In the genomic region with DNA sequence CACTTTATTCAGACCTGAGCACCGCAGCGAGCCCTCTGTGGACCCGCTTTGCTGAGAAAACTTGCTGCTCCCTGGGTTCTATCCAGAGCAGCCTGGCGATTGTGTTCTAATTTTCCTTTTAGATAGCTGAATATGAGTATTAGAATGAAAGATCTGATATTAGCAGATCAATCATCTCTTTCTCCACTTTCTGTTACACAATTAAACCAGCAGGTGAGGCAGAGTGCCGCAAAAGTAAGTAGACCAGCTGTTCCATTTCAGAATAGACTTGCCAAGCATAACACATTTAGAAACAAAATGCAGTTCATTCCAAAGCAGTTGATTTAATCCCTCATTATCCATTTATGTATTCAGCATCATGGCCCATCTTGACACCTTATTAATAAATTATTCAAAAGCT, we compare ENCODE assay signal across 25 cellular contexts.
"Had no signal": no experiment of that assay in that cellular context is flagged by ENCODE, and none has a peak within 500 bp of the region (broad histone marks: within the 10 kb centered on the region; RNA-seq: fewer than 3 reads in every experiment).

No MANE protein-coding gene starts in this region.

- H3K36me3 Mint-ChIP-seq: activated naive CD8-positive, alpha-beta T cell; immature natural killer cell; mesothelial cell of epicardium; naive B cell; WTC11 had no signal

- H3K4me3 ChIP-seq: adrenal gland, body of pancreas, coronary artery, spleen, tibial nerve had no signal

- H3K9me3 ChIP-seq: adrenal gland, body of pancreas, spleen, tibial nerve had no signal

- DNase-seq: activated CD4-positive, alpha-beta T cell treated with anti-CD3 and anti-CD28 coated beads for 1 hour; activated CD4-positive, alpha-beta T cell treated with anti-CD3 and anti-CD28 coated beads, Interleukin-2, amount 50 U/mL, for 1 hour; activated CD8-positive, alpha-beta T cell treated with anti-CD3 and anti-CD28 coated beads for 36 hours; activated naive CD4-positive, alpha-beta T cell; activated T-cell treated with anti-CD3 and anti-CD28 coated beads, Interleukin-2, amount 50 U/mL, for 4 hours; adrenal gland; aorta; body of pancreas; effector memory CD8-positive, alpha-beta T cell; head of caudate nucleus; hypothalamus; immature natural killer cell; naive B cell; nephron progenitor cell; occipital lobe; right cardiac atrium; spleen; stimulated activated naive CD4-positive, alpha-beta T cell; T-helper 2 cell had no signal

- H3K27me3 ChIP-seq: adrenal gland, body of pancreas, spleen, tibial nerve had no signal

- H3K4me1 Mint-ChIP-seq: immature natural killer cell, naive B cell had no signal

- H3K9me3 Mint-ChIP-seq: activated CD8-positive, alpha-beta T cell treated with anti-CD3 and anti-CD28 coated beads for 36 hours; activated T-cell treated with anti-CD3 and anti-CD28 coated beads, Interleukin-2, amount 50 U/mL, for 4 hours; activated T-helper 2 cell treated with anti-CD3 and anti-CD28 coated beads, Interferon-gamma antibody, Interleukin-2, Interleukin-4, amounts not matched to agents 10 μg/mL and 5 μg/mL and 100 μg/mL, durations not matched to agents 14 hours and 24 hours and 36 hours; effector memory CD8-positive, alpha-beta T cell; immature natural killer cell; mesothelial cell of epicardium; nephron progenitor cell had no signal

- H3K36me3 ChIP-seq: adrenal gland, spleen, tibial nerve had no signal

- H3K27ac Mint-ChIP-seq: activated CD8-positive, alpha-beta T cell treated with anti-CD3 and anti-CD28 coated beads for 36 hours; activated naive CD8-positive, alpha-beta T cell; activated T-helper 2 cell treated with anti-CD3 and anti-CD28 coated beads, Interferon-gamma antibody, Interleukin-2, Interleukin-4, amounts not matched to agents 10 μg/mL and 5 μg/mL and 100 μg/mL, durations not matched to agents 14 hours and 24 hours and 36 hours; effector memory CD8-positive, alpha-beta T cell; immature natural killer cell; mesothelial cell of epicardium; naive B cell; nephron progenitor cell; WTC11 had no signal

- H3K27ac ChIP-seq: adrenal gland, body of pancreas, coronary artery, spleen, tibial nerve had no signal

- H3K4me1 ChIP-seq: adrenal gland had no signal

- H3K4me3 Mint-ChIP-seq: activated CD8-positive, alpha-beta T cell treated with anti-CD3 and anti-CD28 coated beads for 36 hours; activated naive CD8-positive, alpha-beta T cell; activated T-cell treated with anti-CD3 and anti-CD28 coated beads, Interleukin-2, amount 50 U/mL, for 4 hours; effector memory CD8-positive, alpha-beta T cell; immature natural killer cell; mesothelial cell of epicardium; naive B cell; nephron progenitor cell; WTC11 had no signal
